28 cellular contexts compared by ENCODE assay signal in genomic region chr13:100291626-100292025, GRCh38.
"Had no signal": no experiment of that assay in that cellular context is flagged by ENCODE, and none has a peak within 500 bp of the region (broad histone marks: within the 10 kb centered on the region; RNA-seq: fewer than 3 reads in every experiment).

No MANE protein-coding gene starts in this region.

- H3K9me3 ChIP-seq: colonic mucosa, heart left ventricle, pancreas, psoas muscle, right atrium auricular region, transverse colon had no signal

- H3K27ac Mint-ChIP-seq: activated CD4-positive, alpha-beta memory T cell treated with anti-CD3 and anti-CD28 coated beads for 36 hours; activated naive CD8-positive, alpha-beta T cell; immature natural killer cell; naive B cell had no signal

- H3K4me1 Mint-ChIP-seq: immature natural killer cell, naive B cell had no signal

- DNase-seq: activated CD4-positive, alpha-beta memory T cell treated with anti-CD3 and anti-CD28 coated beads for 36 hours; activated CD4-positive, alpha-beta T cell treated with anti-CD3 and anti-CD28 coated beads for 48 hours; activated CD8-positive, alpha-beta memory T cell treated with anti-CD3 and anti-CD28 coated beads, Interleukin-2, amount 50 U/mL, for 48 hours; activated effector memory CD4-positive, alpha-beta T cell treated with Interleukin-2 at 50 U/mL for 16 hours; activated naive CD4-positive, alpha-beta T cell treated with Interleukin-2 at 50 U/mL for 16 hours; activated T-cell treated with anti-CD3 and anti-CD28 coated beads, Interleukin-2, amount 50 U/mL, for 48 hours; anterior cingulate cortex; cerebellar nuclear complex; colonic mucosa; dorsolateral prefrontal cortex; effector memory CD4-positive, alpha-beta T cell; heart left ventricle; hypothalamus; immature natural killer cell; kidney; left colon; mammary epithelial cell; naive B cell; nucleus accumbens; pancreas; psoas muscle; stimulated activated CD4-positive, alpha-beta T cell treated with anti-CD3 and anti-CD28 coated beads, Interleukin-15, amount 100 ng/mL, for 24 hours; stimulated activated naive CD4-positive, alpha-beta T cell; T-helper 1 cell; transverse colon had no signal

- H3K27me3 ChIP-seq: cardiac muscle cell, colonic mucosa, dorsolateral prefrontal cortex, heart left ventricle, pancreas, right atrium auricular region, transverse colon had no signal

- H3K27ac ChIP-seq: cardiac muscle cell, colonic mucosa, dorsolateral prefrontal cortex, heart left ventricle, pancreas, psoas muscle, right atrium auricular region, transverse colon had no signal

- H3K27me3 Mint-ChIP-seq: activated CD4-positive, alpha-beta memory T cell treated with anti-CD3 and anti-CD28 coated beads for 36 hours; activated naive CD8-positive, alpha-beta T cell; naive B cell had no signal

- H3K4me1 ChIP-seq: colonic mucosa, pancreas, right atrium auricular region, transverse colon had no signal

- ATAC-seq: heart left ventricle, left colon, pancreas, psoas muscle had no signal

- H3K9me3 Mint-ChIP-seq: activated CD4-positive, alpha-beta memory T cell treated with anti-CD3 and anti-CD28 coated beads for 36 hours; immature natural killer cell; naive B cell had no signal

- H3K4me3 ChIP-seq: cardiac muscle cell, colonic mucosa, dorsolateral prefrontal cortex, heart left ventricle, pancreas, psoas muscle, right atrium auricular region, transverse colon had no signal

- H3K36me3 ChIP-seq: cardiac muscle cell, colonic mucosa, pancreas, right atrium auricular region, transverse colon had no signal

- H3K36me3 Mint-ChIP-seq: activated CD4-positive, alpha-beta memory T cell treated with anti-CD3 and anti-CD28 coated beads for 36 hours had no signal

- H3K4me3 Mint-ChIP-seq: activated CD4-positive, alpha-beta memory T cell treated with anti-CD3 and anti-CD28 coated beads for 36 hours; activated naive CD8-positive, alpha-beta T cell; immature natural killer cell; naive B cell had no signal
